13 cellular contexts compared by ENCODE assay signal in the genomic region with DNA sequence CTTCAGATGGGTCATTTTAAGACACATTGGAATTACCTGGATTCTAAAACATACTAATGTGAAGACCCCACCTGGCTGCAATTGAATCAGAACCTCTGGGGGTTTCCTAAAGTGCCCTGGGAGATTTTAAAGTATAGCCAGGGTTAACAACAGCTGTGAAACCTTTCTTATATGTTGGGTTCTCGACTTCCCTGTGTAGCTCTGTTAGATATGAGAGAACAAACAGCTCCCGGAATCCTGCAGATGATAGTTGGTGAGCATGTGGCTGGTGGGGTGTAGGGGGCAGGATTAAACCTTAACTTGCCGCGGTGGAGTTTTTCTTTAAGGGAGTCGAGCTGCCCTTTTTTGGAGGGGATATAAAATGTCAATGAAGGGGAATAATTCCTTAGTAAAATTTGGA. TPM values are rescaled to one million over a fixed set of nuclear protein-coding genes. Genes with fewer than 3 reads are reported as not detected.
DNase-seq lines count a peak whose midpoint lies in the region; ATAC-seq, FAIRE-seq and TF ChIP-seq lines count a peak whose summit lies in the region.
"Had no signal": no experiment of that assay in that cellular context is flagged by ENCODE, and none has a peak within 500 bp of the region (broad histone marks: within the 10 kb centered on the region; RNA-seq: fewer than 3 reads in every experiment).

No MANE protein-coding gene starts in this region.

- H3K4me3 Mint-ChIP-seq in activated T-cell treated with anti-CD3 and anti-CD28 coated beads, Interleukin-2, amount 50 U/mL, for 72 hours = peak overlapping the region; percentile 60 to 70
- H3K4me3 Mint-ChIP-seq in activated naive CD8-positive, alpha-beta T cell treated with anti-CD3 and anti-CD28 coated beads for 36 hours = peak overlapping the region; percentile 71
- no peak overlapping the region for H3K4me3 Mint-ChIP-seq in progenitor cell of endocrine pancreas (ENCODE audit: low read depth)
- H3K4me3 Mint-ChIP-seq: WTC11 had no signal

- DNase-seq in activated T-cell treated with anti-CD3 and anti-CD28 coated beads, Interleukin-2, amount 50 U/mL, for 72 hours = no peak
- no peak for DNase-seq in activated T-cell treated with anti-CD3 and anti-CD28 coated beads, Interleukin-2, amount 50 U/mL, for 48 hours
- DNase-seq in activated naive CD8-positive, alpha-beta T cell treated with anti-CD3 and anti-CD28 coated beads for 36 hours = no peak
- DNase-seq in progenitor cell of endocrine pancreas (ENCODE audit: low spot score, unreplicated experiment) (no peak), small intestine (no peak), sciatic nerve (ENCODE audit: low spot score) (no peak)
- DNase-seq: NCI-H1092 treated with DMSO at 0.1 percent for 48 hours had no signal

- TF ChIP-seq CTCF in progenitor cell of endocrine pancreas (IDR thresholded peaks at IDR 0.05; ENCODE audit: unreplicated experiment) = no peak

- no peaks in the 10 kb centered on the region for H3K9me3 Mint-ChIP-seq in activated T-cell treated with anti-CD3 and anti-CD28 coated beads, Interleukin-2, amount 50 U/mL, for 72 hours
- peaks cover 2% of the 10 kb centered on the region for H3K9me3 Mint-ChIP-seq in activated naive CD8-positive, alpha-beta T cell treated with anti-CD3 and anti-CD28 coated beads for 36 hours
- no peaks in the 10 kb centered on the region for H3K9me3 Mint-ChIP-seq in progenitor cell of endocrine pancreas (ENCODE audit: low read depth)

- 20 to 65% (median 34%) methylated on average over 5 of the region's 5 CpGs for WGBS in small intestine, 3 donors

- no peak for ATAC-seq in activated T-cell treated with anti-CD3 and anti-CD28 coated beads, Interleukin-2, amount 50 U/mL, for 72 hours (replicated peaks in 1 of 2)
- ATAC-seq in GM18868 (IDR thresholded peaks at IDR 0.05; ENCODE audit: unreplicated experiment) (peak; percentile 26), sciatic nerve (no peak), HG02642 (IDR thresholded peaks at IDR 0.05; ENCODE audit: poor library complexity, unreplicated experiment) (no peak)
- ATAC-seq: WTC11 had no signal

- H3K27me3 ChIP-seq in small intestine (ENCODE audit: control insufficient read depth in 2 of 2, insufficient read depth in 2 of 2, low read length in 2 of 2) = no peaks in the 10 kb centered on the region
- H3K27me3 ChIP-seq: neutrophil had no signal

- no peak overlapping the region for H3K27ac ChIP-seq in small intestine (ENCODE audit: low read depth in 1 of 2, low read length in 1 of 2)
- H3K27ac ChIP-seq: SK-N-MC had no signal

- H3K4me1 Mint-ChIP-seq in activated T-cell treated with anti-CD3 and anti-CD28 coated beads, Interleukin-2, amount 50 U/mL, for 72 hours (ENCODE audit: low read depth) = peaks cover 81% of the 10 kb centered on the region
- H3K4me1 Mint-ChIP-seq in activated naive CD8-positive, alpha-beta T cell treated with anti-CD3 and anti-CD28 coated beads for 36 hours = peaks cover 86% of the 10 kb centered on the region
- H3K4me1 Mint-ChIP-seq in progenitor cell of endocrine pancreas (ENCODE audit: low read depth) = peaks cover 21% of the 10 kb centered on the region

- intact Hi-C loops in sciatic nerve (cut with DNase I) = no loop called here

- H3K4me3 ChIP-seq in small intestine (ENCODE audit: low read depth in 1 of 2, low read length in 2 of 2) = no peak overlapping the region
- H3K4me3 ChIP-seq: lung, SK-N-MC had no signal

- FAIRE-seq in small intestine (lab: Jason Lieb, UNC) = no peak

- no peaks in the 10 kb centered on the region for H3K36me3 ChIP-seq in small intestine (ENCODE audit: control insufficient read depth in 2 of 2, insufficient read depth in 2 of 2, low read length in 2 of 2)
- H3K36me3 ChIP-seq: neutrophil had no signal

- H3K4me1 ChIP-seq in small intestine (ENCODE audit: control insufficient read depth in 2 of 2, insufficient read depth in 1 of 2, low read depth in 1 of 2, low read length in 1 of 2) = peaks cover 21 to 22% of the 10 kb centered on the region in 2 donors

- H3K9me3 ChIP-seq in small intestine (ENCODE audit: control insufficient read depth, low read depth) = no peaks in the 10 kb centered on the region
- H3K9me3 ChIP-seq: neutrophil had no signal

- no peaks in the 10 kb centered on the region for H3K27me3 Mint-ChIP-seq in activated T-cell treated with anti-CD3 and anti-CD28 coated beads, Interleukin-2, amount 50 U/mL, for 72 hours (ENCODE audit: low read depth)
- H3K27me3 Mint-ChIP-seq in activated naive CD8-positive, alpha-beta T cell treated with anti-CD3 and anti-CD28 coated beads for 36 hours = no peaks in the 10 kb centered on the region
- H3K27me3 Mint-ChIP-seq in progenitor cell of endocrine pancreas = no peaks in the 10 kb centered on the region

- no peaks in the 10 kb centered on the region for H3K36me3 Mint-ChIP-seq in activated T-cell treated with anti-CD3 and anti-CD28 coated beads, Interleukin-2, amount 50 U/mL, for 72 hours (ENCODE audit: insufficient read depth in 2 of 2)
- H3K36me3 Mint-ChIP-seq in activated naive CD8-positive, alpha-beta T cell treated with anti-CD3 and anti-CD28 coated beads for 36 hours = peaks cover 30% of the 10 kb centered on the region
- H3K36me3 Mint-ChIP-seq in progenitor cell of endocrine pancreas (ENCODE audit: insufficient read depth) = no peaks in the 10 kb centered on the region
- H3K36me3 Mint-ChIP-seq: WTC11 had no signal

- peak overlapping the region; percentile 50 for H3K27ac Mint-ChIP-seq in activated T-cell treated with anti-CD3 and anti-CD28 coated beads, Interleukin-2, amount 50 U/mL, for 72 hours
- peak overlapping the region; percentile 88 for H3K27ac Mint-ChIP-seq in activated naive CD8-positive, alpha-beta T cell treated with anti-CD3 and anti-CD28 coated beads for 36 hours
- peak overlapping the region; percentile 40 for H3K27ac Mint-ChIP-seq in progenitor cell of endocrine pancreas
- H3K27ac Mint-ChIP-seq: WTC11 had no signal

RNA-seq across cellular contexts. Expression of a gene that starts 12.1 kb away (rescaled TPM):
- 10 to 100 TPM; 22.9 to 24.7 TPM for total RNA-seq in activated T-cell treated with anti-CD3 and anti-CD28 coated beads, Interleukin-2, amount 50 U/mL, for 72 hours
- 10 to 100 TPM; 19.1 to 19.6 TPM for total RNA-seq in activated naive CD8-positive, alpha-beta T cell treated with anti-CD3 and anti-CD28 coated beads for 36 hours
- total RNA-seq in progenitor cell of endocrine pancreas (10.8 and 11.3 TPM in 2 replicates), sciatic nerve (33.5 TPM)
- polyA plus RNA-seq in small intestine = 10 to 100 TPM in 1 of 3 donors, 1 to 10 TPM in 2; 4.0 to 14.3 (median 6.5) TPM
